Comparison of ENCODE assay signal across 1 cellular context in the genomic region with DNA sequence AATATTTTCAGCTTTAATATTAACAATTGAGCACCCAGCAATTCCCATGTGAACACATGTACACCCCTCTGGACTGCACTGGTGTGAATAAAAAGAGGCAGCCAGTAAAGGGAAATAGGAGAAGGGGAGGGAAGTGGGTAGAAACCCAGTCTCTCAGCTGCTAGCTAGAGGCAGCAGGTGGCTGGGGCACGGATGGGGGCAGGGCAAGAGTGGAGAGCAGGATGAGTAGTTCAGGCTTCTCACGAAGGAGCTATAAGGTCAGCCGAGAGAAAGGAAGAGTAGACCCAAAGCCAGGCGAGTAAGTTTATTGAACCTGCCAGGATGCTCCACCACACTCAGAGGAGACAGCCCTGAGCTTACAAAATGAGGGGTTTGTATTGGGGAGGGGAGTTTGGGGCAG.
TF ChIP-seq lines count a peak whose summit lies in the region.

No MANE protein-coding gene starts in this region.

TF ChIP-seq in GM23338, 12 proteins besides CTCF, POLR2A, EP300 and RAD21 (continued from another document):
- TF ChIP-seq, protein P1, sequence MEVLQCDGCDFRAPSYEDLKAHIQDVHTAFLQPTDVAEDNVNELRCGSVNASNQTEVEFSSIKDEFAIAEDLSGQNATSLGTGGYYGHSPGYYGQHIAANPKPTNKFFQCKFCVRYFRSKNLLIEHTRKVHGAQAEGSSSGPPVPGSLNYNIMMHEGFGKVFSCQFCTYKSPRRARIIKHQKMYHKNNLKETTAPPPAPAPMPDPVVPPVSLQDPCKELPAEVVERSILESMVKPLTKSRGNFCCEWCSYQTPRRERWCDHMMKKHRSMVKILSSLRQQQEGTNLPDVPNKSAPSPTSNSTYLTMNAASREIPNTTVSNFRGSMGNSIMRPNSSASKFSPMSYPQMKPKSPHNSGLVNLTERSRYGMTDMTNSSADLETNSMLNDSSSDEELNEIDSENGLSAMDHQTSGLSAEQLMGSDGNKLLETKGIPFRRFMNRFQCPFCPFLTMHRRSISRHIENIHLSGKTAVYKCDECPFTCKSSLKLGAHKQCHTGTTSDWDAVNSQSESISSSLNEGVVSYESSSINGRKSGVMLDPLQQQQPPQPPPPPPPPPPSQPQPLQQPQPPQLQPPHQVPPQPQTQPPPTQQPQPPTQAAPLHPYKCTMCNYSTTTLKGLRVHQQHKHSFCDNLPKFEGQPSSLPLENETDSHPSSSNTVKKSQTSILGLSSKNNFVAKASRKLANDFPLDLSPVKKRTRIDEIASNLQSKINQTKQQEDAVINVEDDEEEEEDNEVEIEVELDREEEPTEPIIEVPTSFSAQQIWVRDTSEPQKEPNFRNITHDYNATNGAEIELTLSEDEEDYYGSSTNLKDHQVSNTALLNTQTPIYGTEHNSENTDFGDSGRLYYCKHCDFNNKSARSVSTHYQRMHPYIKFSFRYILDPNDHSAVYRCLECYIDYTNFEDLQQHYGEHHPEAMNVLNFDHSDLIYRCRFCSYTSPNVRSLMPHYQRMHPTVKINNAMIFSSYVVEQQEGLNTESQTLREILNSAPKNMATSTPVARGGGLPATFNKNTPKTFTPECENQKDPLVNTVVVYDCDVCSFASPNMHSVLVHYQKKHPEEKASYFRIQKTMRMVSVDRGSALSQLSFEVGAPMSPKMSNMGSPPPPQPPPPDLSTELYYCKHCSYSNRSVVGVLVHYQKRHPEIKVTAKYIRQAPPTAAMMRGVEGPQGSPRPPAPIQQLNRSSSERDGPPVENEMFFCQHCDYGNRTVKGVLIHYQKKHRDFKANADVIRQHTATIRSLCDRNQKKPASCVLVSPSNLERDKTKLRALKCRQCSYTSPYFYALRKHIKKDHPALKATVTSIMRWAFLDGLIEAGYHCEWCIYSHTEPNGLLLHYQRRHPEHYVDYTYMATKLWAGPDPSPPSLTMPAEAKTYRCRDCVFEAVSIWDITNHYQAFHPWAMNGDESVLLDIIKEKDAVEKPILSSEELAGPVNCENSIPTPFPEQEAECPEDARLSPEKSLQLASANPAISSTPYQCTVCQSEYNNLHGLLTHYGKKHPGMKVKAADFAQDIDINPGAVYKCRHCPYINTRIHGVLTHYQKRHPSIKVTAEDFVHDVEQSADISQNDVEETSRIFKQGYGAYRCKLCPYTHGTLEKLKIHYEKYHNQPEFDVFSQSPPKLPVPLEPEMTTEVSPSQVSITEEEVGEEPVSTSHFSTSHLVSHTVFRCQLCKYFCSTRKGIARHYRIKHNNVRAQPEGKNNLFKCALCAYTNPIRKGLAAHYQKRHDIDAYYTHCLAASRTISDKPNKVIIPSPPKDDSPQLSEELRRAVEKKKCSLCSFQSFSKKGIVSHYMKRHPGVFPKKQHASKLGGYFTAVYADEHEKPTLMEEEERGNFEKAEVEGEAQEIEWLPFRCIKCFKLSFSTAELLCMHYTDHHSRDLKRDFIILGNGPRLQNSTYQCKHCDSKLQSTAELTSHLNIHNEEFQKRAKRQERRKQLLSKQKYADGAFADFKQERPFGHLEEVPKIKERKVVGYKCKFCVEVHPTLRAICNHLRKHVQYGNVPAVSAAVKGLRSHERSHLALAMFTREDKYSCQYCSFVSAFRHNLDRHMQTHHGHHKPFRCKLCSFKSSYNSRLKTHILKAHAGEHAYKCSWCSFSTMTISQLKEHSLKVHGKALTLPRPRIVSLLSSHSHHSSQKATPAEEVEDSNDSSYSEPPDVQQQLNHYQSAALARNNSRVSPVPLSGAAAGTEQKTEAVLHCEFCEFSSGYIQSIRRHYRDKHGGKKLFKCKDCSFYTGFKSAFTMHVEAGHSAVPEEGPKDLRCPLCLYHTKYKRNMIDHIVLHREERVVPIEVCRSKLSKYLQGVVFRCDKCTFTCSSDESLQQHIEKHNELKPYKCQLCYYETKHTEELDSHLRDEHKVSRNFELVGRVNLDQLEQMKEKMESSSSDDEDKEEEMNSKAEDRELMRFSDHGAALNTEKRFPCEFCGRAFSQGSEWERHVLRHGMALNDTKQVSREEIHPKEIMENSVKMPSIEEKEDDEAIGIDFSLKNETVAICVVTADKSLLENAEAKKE (CRISPR knock-in tag; IDR thresholded peaks at IDR 0.05): no peak
- TF ChIP-seq POLR2AphosphoS5 (IDR thresholded peaks at IDR 0.05; ENCODE audit: low read depth): no peak
TF ChIP-seq in GM23338: peak in this region for 0.
